25 cellular contexts compared by ENCODE assay signal in genomic region chr10:125457406-125457805, GRCh38.
"Had no signal": no experiment of that assay in that cellular context is flagged by ENCODE, and none has a peak within 500 bp of the region (broad histone marks: within the 10 kb centered on the region; RNA-seq: fewer than 3 reads in every experiment).

No MANE protein-coding gene starts in this region.

- H3K4me1 ChIP-seq: lower lobe of right lung, right atrium auricular region, right lobe of liver, testis, transverse colon, upper lobe of left lung, vagina had no signal

- H3K4me3 ChIP-seq: hepatocyte, lower lobe of right lung, neural progenitor cell, ovary, right atrium auricular region, right lobe of liver, smooth muscle cell, stomach, testis, thyroid gland, transverse colon, upper lobe of left lung, vagina had no signal

- DNase-seq: islet precursor cell; lower lobe of right lung; mammary epithelial cell; mesenchymal stem cell; naive B cell; natural killer cell; nephron progenitor cell; ovary; right lobe of liver; stimulated activated CD4-positive, alpha-beta T cell treated with anti-CD3 and anti-CD28 coated beads, Interleukin-1b, Interleukin-23, amount 100 ng/mL, for 48 hours; stimulated activated CD4-positive, alpha-beta T cell treated with anti-CD3 and anti-CD28 coated beads, Interleukin-2, amount 100 ng/mL, for 48 hours; stimulated activated naive B cell treated with anti-CD40 and anti-IgM and Interleukin-4, amounts not matched to agents 10 μg/mL and 1 μg/mL and 100 μg/mL, for 72 hours; stimulated activated naive CD8-positive, alpha-beta T cell treated with anti-CD3 and anti-CD28 coated beads, Interleukin-15, Interleukin-2, amounts not matched to agents 100 U/mL and 50 U/mL, for 24 hours; stomach; testis; thyroid gland; transverse colon; upper lobe of left lung had no signal

- H3K36me3 ChIP-seq: lower lobe of right lung, neural progenitor cell, neutrophil, ovary, right atrium auricular region, right lobe of liver, stomach, thyroid gland, transverse colon, upper lobe of left lung, vagina had no signal

- H3K9ac ChIP-seq: neural progenitor cell had no signal

- H3K27ac ChIP-seq: hepatocyte, lower lobe of right lung, neural progenitor cell, neutrophil, ovary, right atrium auricular region, right lobe of liver, stomach, testis, thyroid gland, transverse colon, upper lobe of left lung, vagina had no signal

- H3K4me2 ChIP-seq: hepatocyte, neural progenitor cell, smooth muscle cell had no signal

- H3K9me3 ChIP-seq: lower lobe of right lung, neutrophil, ovary, right atrium auricular region, right lobe of liver, stomach, testis, thyroid gland, transverse colon, upper lobe of left lung, vagina had no signal

- H3K27me3 ChIP-seq: hepatocyte, neural progenitor cell, neutrophil, ovary, right atrium auricular region, right lobe of liver, testis, thyroid gland, upper lobe of left lung, vagina had no signal

- ATAC-seq: left lobe of liver; lower lobe of right lung; natural killer cell; right lobe of liver; stimulated activated naive B cell treated with anti-CD40 and anti-IgM and Interleukin-4, amounts not matched to agents 10 μg/mL and 1 μg/mL and 100 μg/mL, for 72 hours; stimulated activated naive CD8-positive, alpha-beta T cell treated with anti-CD3 and anti-CD28 coated beads, Interleukin-15, Interleukin-2, amounts not matched to agents 100 U/mL and 50 U/mL, for 24 hours had no signal
